In the genomic region with DNA sequence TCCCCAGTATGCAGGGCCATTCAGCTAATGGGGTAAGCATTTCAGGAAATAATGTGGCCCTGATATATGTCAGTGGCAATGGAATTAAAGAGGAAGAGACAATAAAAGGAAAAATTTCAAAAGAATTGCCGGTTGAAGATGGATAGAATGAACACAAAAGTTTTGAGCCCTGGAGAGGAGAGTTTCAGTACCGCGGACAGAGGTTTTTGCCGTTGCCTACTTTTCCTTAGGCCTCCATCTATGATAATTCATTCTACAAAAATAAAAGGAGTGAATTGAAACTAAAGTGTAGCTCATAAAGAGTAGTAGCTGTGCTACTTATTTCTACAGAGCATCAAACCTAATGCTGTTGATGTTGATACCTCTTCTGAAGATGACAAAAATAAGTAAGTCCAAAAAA, we compare ENCODE assay signal across 2 cellular contexts.
TF ChIP-seq lines count a peak whose summit lies in the region.

No MANE protein-coding gene starts in this region.

TF ChIP-seq in Ishikawa, 13 proteins besides CTCF, POLR2A, EP300 and RAD21:
- TF ChIP-seq, protein P1, sequence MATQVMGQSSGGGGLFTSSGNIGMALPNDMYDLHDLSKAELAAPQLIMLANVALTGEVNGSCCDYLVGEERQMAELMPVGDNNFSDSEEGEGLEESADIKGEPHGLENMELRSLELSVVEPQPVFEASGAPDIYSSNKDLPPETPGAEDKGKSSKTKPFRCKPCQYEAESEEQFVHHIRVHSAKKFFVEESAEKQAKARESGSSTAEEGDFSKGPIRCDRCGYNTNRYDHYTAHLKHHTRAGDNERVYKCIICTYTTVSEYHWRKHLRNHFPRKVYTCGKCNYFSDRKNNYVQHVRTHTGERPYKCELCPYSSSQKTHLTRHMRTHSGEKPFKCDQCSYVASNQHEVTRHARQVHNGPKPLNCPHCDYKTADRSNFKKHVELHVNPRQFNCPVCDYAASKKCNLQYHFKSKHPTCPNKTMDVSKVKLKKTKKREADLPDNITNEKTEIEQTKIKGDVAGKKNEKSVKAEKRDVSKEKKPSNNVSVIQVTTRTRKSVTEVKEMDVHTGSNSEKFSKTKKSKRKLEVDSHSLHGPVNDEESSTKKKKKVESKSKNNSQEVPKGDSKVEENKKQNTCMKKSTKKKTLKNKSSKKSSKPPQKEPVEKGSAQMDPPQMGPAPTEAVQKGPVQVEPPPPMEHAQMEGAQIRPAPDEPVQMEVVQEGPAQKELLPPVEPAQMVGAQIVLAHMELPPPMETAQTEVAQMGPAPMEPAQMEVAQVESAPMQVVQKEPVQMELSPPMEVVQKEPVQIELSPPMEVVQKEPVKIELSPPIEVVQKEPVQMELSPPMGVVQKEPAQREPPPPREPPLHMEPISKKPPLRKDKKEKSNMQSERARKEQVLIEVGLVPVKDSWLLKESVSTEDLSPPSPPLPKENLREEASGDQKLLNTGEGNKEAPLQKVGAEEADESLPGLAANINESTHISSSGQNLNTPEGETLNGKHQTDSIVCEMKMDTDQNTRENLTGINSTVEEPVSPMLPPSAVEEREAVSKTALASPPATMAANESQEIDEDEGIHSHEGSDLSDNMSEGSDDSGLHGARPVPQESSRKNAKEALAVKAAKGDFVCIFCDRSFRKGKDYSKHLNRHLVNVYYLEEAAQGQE (IDR thresholded peaks at IDR 0.05; ENCODE audit: low read depth): peak; percentile 90
- TF ChIP-seq TEAD4 (IDR thresholded peaks at IDR 0.05) (no peak), CEBPB (IDR thresholded peaks at IDR 0.05) (no peak), FOXM1 (IDR thresholded peaks at IDR 0.05; ENCODE audit: borderline replicate concordance, low read depth) (no peak), TAF1 (IDR thresholded peaks at IDR 0.05; ENCODE audit: low read depth) (no peak), ZBTB7A (IDR thresholded peaks at IDR 0.05; ENCODE audit: low read depth) (no peak), YY1 (IDR thresholded peaks at IDR 0.05; ENCODE audit: low read depth) (no peak)

TF ChIP-seq in K562, 482 proteins besides CTCF, POLR2A, EP300 and RAD21 (continued from another document):
- TF ChIP-seq JUN (IDR thresholded peaks at IDR 0.05; ENCODE audit: borderline replicate concordance, low read depth, low read length): no peak
- no peak for TF ChIP-seq JUN (CRISPR knock-in tag; IDR thresholded peaks at IDR 0.05; ENCODE audit: borderline replicate concordance)
- TF ChIP-seq C11orf30 (IDR thresholded peaks at IDR 0.05; ENCODE audit: low read depth): no peak
- TF ChIP-seq, protein P2, sequence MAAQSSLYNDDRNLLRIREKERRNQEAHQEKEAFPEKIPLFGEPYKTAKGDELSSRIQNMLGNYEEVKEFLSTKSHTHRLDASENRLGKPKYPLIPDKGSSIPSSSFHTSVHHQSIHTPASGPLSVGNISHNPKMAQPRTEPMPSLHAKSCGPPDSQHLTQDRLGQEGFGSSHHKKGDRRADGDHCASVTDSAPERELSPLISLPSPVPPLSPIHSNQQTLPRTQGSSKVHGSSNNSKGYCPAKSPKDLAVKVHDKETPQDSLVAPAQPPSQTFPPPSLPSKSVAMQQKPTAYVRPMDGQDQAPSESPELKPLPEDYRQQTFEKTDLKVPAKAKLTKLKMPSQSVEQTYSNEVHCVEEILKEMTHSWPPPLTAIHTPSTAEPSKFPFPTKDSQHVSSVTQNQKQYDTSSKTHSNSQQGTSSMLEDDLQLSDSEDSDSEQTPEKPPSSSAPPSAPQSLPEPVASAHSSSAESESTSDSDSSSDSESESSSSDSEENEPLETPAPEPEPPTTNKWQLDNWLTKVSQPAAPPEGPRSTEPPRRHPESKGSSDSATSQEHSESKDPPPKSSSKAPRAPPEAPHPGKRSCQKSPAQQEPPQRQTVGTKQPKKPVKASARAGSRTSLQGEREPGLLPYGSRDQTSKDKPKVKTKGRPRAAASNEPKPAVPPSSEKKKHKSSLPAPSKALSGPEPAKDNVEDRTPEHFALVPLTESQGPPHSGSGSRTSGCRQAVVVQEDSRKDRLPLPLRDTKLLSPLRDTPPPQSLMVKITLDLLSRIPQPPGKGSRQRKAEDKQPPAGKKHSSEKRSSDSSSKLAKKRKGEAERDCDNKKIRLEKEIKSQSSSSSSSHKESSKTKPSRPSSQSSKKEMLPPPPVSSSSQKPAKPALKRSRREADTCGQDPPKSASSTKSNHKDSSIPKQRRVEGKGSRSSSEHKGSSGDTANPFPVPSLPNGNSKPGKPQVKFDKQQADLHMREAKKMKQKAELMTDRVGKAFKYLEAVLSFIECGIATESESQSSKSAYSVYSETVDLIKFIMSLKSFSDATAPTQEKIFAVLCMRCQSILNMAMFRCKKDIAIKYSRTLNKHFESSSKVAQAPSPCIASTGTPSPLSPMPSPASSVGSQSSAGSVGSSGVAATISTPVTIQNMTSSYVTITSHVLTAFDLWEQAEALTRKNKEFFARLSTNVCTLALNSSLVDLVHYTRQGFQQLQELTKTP (IDR thresholded peaks at IDR 0.05; ENCODE audit: low read depth in 1 of 2, partially characterized antibody in 2 of 2): peak in 1 of 2 experiments; percentile 25
- TF ChIP-seq EHMT2 (IDR thresholded peaks at IDR 0.05): peak; percentile 94
- TF ChIP-seq MAFK (IDR thresholded peaks at IDR 0.05; ENCODE audit: low read length): no peak
- no peak for TF ChIP-seq RFX7 (CRISPR knock-in tag; IDR thresholded peaks at IDR 0.05)
- no peak for TF ChIP-seq STAG1 (CRISPR knock-in tag; IDR thresholded peaks at IDR 0.05; ENCODE audit: borderline replicate concordance)
- peak; percentile 86 for TF ChIP-seq MIER1 (IDR thresholded peaks at IDR 0.05; ENCODE audit: low read depth)
- TF ChIP-seq, protein P3, sequence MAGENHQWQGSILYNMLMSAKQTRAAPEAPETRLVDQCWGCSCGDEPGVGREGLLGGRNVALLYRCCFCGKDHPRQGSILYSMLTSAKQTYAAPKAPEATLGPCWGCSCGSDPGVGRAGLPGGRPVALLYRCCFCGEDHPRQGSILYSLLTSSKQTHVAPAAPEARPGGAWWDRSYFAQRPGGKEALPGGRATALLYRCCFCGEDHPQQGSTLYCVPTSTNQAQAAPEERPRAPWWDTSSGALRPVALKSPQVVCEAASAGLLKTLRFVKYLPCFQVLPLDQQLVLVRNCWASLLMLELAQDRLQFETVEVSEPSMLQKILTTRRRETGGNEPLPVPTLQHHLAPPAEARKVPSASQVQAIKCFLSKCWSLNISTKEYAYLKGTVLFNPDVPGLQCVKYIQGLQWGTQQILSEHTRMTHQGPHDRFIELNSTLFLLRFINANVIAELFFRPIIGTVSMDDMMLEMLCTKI (IDR thresholded peaks at IDR 0.05; ENCODE audit: partially characterized antibody): no peak
- no peak for TF ChIP-seq NCOA4 (IDR thresholded peaks at IDR 0.05; ENCODE audit: partially characterized antibody)
- no peak for TF ChIP-seq LCOR (CRISPR knock-in tag; IDR thresholded peaks at IDR 0.05)
- TF ChIP-seq ZNF232 (CRISPR knock-in tag; IDR thresholded peaks at IDR 0.05): no peak
